Comparison of ENCODE assay signal across 8 cellular contexts in the genomic region with DNA sequence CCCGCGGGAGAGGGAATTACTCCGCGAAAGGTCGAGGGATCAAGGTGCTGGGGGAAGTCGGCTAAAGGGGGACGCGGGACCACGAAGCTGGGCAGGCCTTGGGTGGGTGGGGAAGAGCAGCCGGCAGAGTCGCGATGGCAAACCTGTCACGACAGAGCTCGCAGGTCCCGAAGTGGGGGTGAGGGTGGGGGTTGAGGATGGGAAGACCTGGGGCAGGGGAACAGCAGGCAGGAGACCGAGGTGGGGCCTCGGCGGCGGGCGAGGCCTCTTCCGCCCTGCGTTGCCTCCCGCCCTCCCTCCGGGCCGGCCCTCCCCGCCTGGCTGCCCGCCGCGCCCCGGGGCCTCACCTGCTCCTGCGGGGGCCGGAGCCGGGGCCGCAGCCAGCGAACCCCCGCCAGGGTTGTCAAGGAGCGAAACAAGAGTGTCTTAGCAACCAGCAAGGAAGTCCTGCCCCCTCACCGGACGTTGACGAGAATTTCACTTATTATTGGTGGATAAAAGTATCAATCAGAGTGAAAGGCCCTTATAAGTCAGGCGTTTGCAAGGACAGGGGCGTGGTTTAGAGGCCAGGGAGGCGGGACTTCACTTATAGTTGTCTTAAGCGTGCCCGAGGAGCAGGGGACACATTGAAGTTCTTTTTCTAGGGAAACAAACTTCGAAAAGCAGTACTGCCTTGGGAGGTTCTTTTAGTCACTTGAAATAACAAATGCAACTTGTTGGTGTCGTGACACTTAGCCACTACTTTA. TPM values are rescaled to one million over a fixed set of nuclear protein-coding genes. Genes with fewer than 3 reads are reported as not detected.
DNase-seq lines count a peak whose midpoint lies in the region; ATAC-seq and TF ChIP-seq lines count a peak whose summit lies in the region.

DNAL4 (minus strand) TSS at position 423 of the 746 bp plus-strand sequence. CDS start 11,412 bp downstream, outside the sequence.

- peak within 1 kb of the TSS; percentile 85 for H4K8ac ChIP-seq in mesenchymal stem cell (ENCODE audit: low read length)

- DNase-seq in Caco-2 (peak; percentile 94 to 95), NT2/D1 (ENCODE audit: low read depth, low spot score) (peak; percentile 93), endodermal cell (peak; percentile 96), mesenchymal stem cell (peak; percentile 98)
- peak; percentile 81 for DNase-seq in activated CD8-positive, alpha-beta memory T cell treated with anti-CD3 and anti-CD28 coated beads, Interleukin-2, amount 50 U/mL, for 24 hours (ENCODE audit: extremely low read depth)
- DNase-seq in stimulated activated CD8-positive, alpha-beta memory T cell treated with anti-CD3 and anti-CD28 coated beads, Interleukin-12 subunit alpha, Interleukin-12 subunit beta, amount 100 ng/mL, for 24 hours (ENCODE audit: extremely low read depth), result peak; percentile 67

- no peak within 1 kb of the TSS for H2BK5ac ChIP-seq in mesenchymal stem cell (ENCODE audit: low read depth, low read length, poor library complexity, severe bottlenecking)

- H3K14ac ChIP-seq in mesenchymal stem cell (ENCODE audit: low read length in 2 of 2), result no peak within 1 kb of the TSS

- CTCF ChIA-PET in Caco-2 (lab: Charles Lee), result no interaction called here

- peak within 1 kb of the TSS; percentile 75 for H3K18ac ChIP-seq in mesenchymal stem cell (ENCODE audit: low read depth in 1 of 2, low read length in 2 of 2)

- no peak within 1 kb of the TSS for H2BK120ac ChIP-seq in mesenchymal stem cell (ENCODE audit: low read depth, low read length)

- H3K9me3 Mint-ChIP-seq in Caco-2 (ENCODE audit: unreplicated experiment) (no peaks in the 10 kb centered on the region), endodermal cell (no peaks in the 10 kb centered on the region)

- H3K4me3 ChIP-seq in Caco-2 (ENCODE audit: low read depth, low read length), result peak within 1 kb of the TSS; percentile 90
- H3K4me3 ChIP-seq in HUES48 (ENCODE audit: low read depth, low read length), result peak within 1 kb of the TSS; percentile 70
- H3K4me3 ChIP-seq in NT2/D1 (ENCODE audit: insufficient read length, low read depth), result peak within 1 kb of the TSS; percentile 68
- H3K4me3 ChIP-seq in endodermal cell (ENCODE audit: low read length), result peak within 1 kb of the TSS; percentile 85
- H3K4me3 ChIP-seq in mesenchymal stem cell (ENCODE audit: insufficient read depth in 1 of 2, low read depth in 1 of 2, low read length in 2 of 2), result peak within 1 kb of the TSS; percentile 90 to 98

- peak; percentile 95 for ATAC-seq in GM21423 (IDR thresholded peaks at IDR 0.05; ENCODE audit: unreplicated experiment)

- no peak within 1 kb of the TSS for H2BK12ac ChIP-seq in mesenchymal stem cell (ENCODE audit: low read length in 2 of 2)

- intact Hi-C loops in Caco-2 (cut with micrococcal nuclease; ENCODE audit: unreplicated experiment), result loop anchor here (1.0 kb wide), 1 partner anchor 49 kb away; no protein-coding TSS in a partner anchor

- no TSS peak for BruUV-seq in Caco-2 (replicated peaks; lab: Mats Ljungman, UMichigan)

- peaks cover 9% of the 10 kb centered on the region for H3K79me1 ChIP-seq in mesenchymal stem cell (replicated peaks; ENCODE audit: low read length, poor library complexity, severe bottlenecking)

- WGBS in endodermal cell (ENCODE audit: insufficient coverage in 1 of 2, insufficient read length in 1 of 2), 2 experiments, result 1% methylated on average over 16 to 47 of the region's 47 CpGs
- WGBS in mesenchymal stem cell, result under 1% methylated on average over 44 of the region's 47 CpGs

- POLR2A ChIA-PET in Caco-2 (lab: Charles Lee), result no interaction called here

- H3K27me3 ChIP-seq in Caco-2 (replicated peaks; ENCODE audit: control insufficient read depth, insufficient read depth, low read length), result no peaks in the 10 kb centered on the region
- H3K27me3 ChIP-seq in HUES48 (ENCODE audit: control insufficient read depth, insufficient read depth, low read length), result no peaks in the 10 kb centered on the region
- no peaks in the 10 kb centered on the region for H3K27me3 ChIP-seq in NT2/D1 (ENCODE audit: insufficient read depth, insufficient read length)
- no peaks in the 10 kb centered on the region for H3K27me3 ChIP-seq in endodermal cell (ENCODE audit: control insufficient read depth, insufficient read depth, low read length, poor library complexity, severe bottlenecking)
- peaks cover 3 to 31% of the 10 kb centered on the region in 2 experiments for H3K27me3 ChIP-seq in mesenchymal stem cell (ENCODE audit: control insufficient read depth in 1 of 2, insufficient read depth in 1 of 2, low read length in 2 of 2)

- peak within 1 kb of the TSS; percentile 64 for H2AK5ac ChIP-seq in mesenchymal stem cell (ENCODE audit: low read length, severe bottlenecking)

- H3K4ac ChIP-seq in mesenchymal stem cell (ENCODE audit: low read depth in 1 of 2, low read length in 2 of 2), result peak within 1 kb of the TSS; percentile 3 to 31

- no peak within 1 kb of the TSS for H2BK15ac ChIP-seq in mesenchymal stem cell (ENCODE audit: low read depth, poor library complexity, severe bottlenecking)

- H3K4me3 Mint-ChIP-seq in Caco-2 (ENCODE audit: unreplicated experiment) (peak within 1 kb of the TSS; percentile 85), endodermal cell (peak within 1 kb of the TSS; percentile 75)

- H3K9me3 ChIP-seq in Caco-2 (no peaks in the 10 kb centered on the region), HUES48 (ENCODE audit: control insufficient read depth, insufficient read depth, low read length) (no peaks in the 10 kb centered on the region), NT2/D1 (ENCODE audit: insufficient read depth, low read length) (peaks cover 3% of the 10 kb centered on the region; the same call in 1 of the 2 replicates), endodermal cell (ENCODE audit: control insufficient read depth, low read length) (no peaks in the 10 kb centered on the region), mesenchymal stem cell (ENCODE audit: control insufficient read depth, low read length) (no peaks in the 10 kb centered on the region)

- H3K27me3 Mint-ChIP-seq in Caco-2 (ENCODE audit: insufficient read depth, unreplicated experiment) (peaks cover 21% of the 10 kb centered on the region), endodermal cell (ENCODE audit: insufficient read depth) (peaks cover 39% of the 10 kb centered on the region)

- H3K36me3 ChIP-seq in Caco-2 (ENCODE audit: control insufficient read depth, insufficient read depth, low read length) (no peaks in the 10 kb centered on the region), HUES48 (ENCODE audit: control insufficient read depth, insufficient read depth, low read length) (no peaks in the 10 kb centered on the region), NT2/D1 (ENCODE audit: insufficient read depth, insufficient read length, low read length) (peaks cover 12% of the 10 kb centered on the region), endodermal cell (ENCODE audit: control insufficient read depth, insufficient read depth, low read length) (peaks cover 15% of the 10 kb centered on the region), mesenchymal stem cell (ENCODE audit: control insufficient read depth in 1 of 2, insufficient read depth in 2 of 2, low read depth in 1 of 2, low read length in 2 of 2) (peaks cover 7 to 14% of the 10 kb centered on the region in 2 experiments)

- H3K27ac Mint-ChIP-seq in Caco-2 (ENCODE audit: unreplicated experiment), result peak within 1 kb of the TSS; percentile 71
- H3K27ac Mint-ChIP-seq in endodermal cell, result peak within 1 kb of the TSS; percentile 76

- peak within 1 kb of the TSS; percentile 82 for H3K4me2 ChIP-seq in mesenchymal stem cell (ENCODE audit: low read length, poor library complexity, severe bottlenecking)

- H3K4me1 Mint-ChIP-seq in Caco-2 (ENCODE audit: low read depth, unreplicated experiment), result no peaks in the 10 kb centered on the region
- H3K4me1 Mint-ChIP-seq in endodermal cell, result peaks cover 4% of the 10 kb centered on the region

- peak within 1 kb of the TSS in 1 of 2 experiments; percentile 11 for H3K23ac ChIP-seq in mesenchymal stem cell (ENCODE audit: low read length in 2 of 2)

- peaks cover 8% of the 10 kb centered on the region for H3K4me1 ChIP-seq in Caco-2
- H3K4me1 ChIP-seq in HUES48 (ENCODE audit: control insufficient read depth, insufficient read depth, low read length), result peaks cover 10% of the 10 kb centered on the region
- H3K4me1 ChIP-seq in NT2/D1 (ENCODE audit: insufficient read depth, insufficient read length), result no peaks in the 10 kb centered on the region
- no peaks in the 10 kb centered on the region for H3K4me1 ChIP-seq in endodermal cell (ENCODE audit: control insufficient read depth, insufficient read depth, low read length)
- no peaks in the 10 kb centered on the region for H3K4me1 ChIP-seq in mesenchymal stem cell (ENCODE audit: control insufficient read depth, insufficient read depth, low read depth, low read length)

- H3K9ac ChIP-seq in HUES48 (ENCODE audit: low read depth, low read length), result no peak within 1 kb of the TSS
- peak within 1 kb of the TSS; percentile 74 for H3K9ac ChIP-seq in NT2/D1 (ENCODE audit: insufficient read length, low read depth)
- H3K9ac ChIP-seq in endodermal cell (ENCODE audit: extremely low read depth, low read length, poor library complexity, severe bottlenecking), result peak within 1 kb of the TSS; percentile 85
- peak within 1 kb of the TSS; percentile 97 for H3K9ac ChIP-seq in mesenchymal stem cell (ENCODE audit: low read length)

- H3K36me3 Mint-ChIP-seq in Caco-2 (ENCODE audit: insufficient read depth, unreplicated experiment), result no peaks in the 10 kb centered on the region
- no peaks in the 10 kb centered on the region for H3K36me3 Mint-ChIP-seq in endodermal cell (ENCODE audit: low read depth)

- peak within 1 kb of the TSS; percentile 47 for H2AFZ ChIP-seq in mesenchymal stem cell (ENCODE audit: low read depth, low read length)

- H4K91ac ChIP-seq in mesenchymal stem cell (ENCODE audit: low read length), result peak within 1 kb of the TSS; percentile 69

- H3K27ac ChIP-seq in HUES48 (ENCODE audit: low read depth, low read length) (no peak within 1 kb of the TSS), endodermal cell (ENCODE audit: low read depth, low read length) (peak within 1 kb of the TSS; percentile 59), mesenchymal stem cell (ENCODE audit: low read length, poor library complexity, severe bottlenecking) (no peak within 1 kb of the TSS)

- TF ChIP-seq CTCF in Caco-2 (IDR thresholded peaks at IDR 0.05; ENCODE audit: insufficient read depth in 1 of 2, low read depth in 1 of 2, low read length in 1 of 2, severe bottlenecking in 1 of 2, unreplicated experiment in 1 of 2) (no peak), endodermal cell (conservative IDR thresholded peaks at IDR 0.05) (no peak)

RNA-seq across cellular contexts. Expression of gene DNAL4, which starts in this region (rescaled TPM):
- total RNA-seq in Caco-2 (2022), result 8.1 and 9.2 TPM in 2 replicates
- 10 to 100 TPM; 24.8 to 29.8 TPM for total RNA-seq in endodermal cell
- polyA plus RNA-seq in endodermal cell (2013, experiment 1 of 2), result 28.5 TPM
- 25.9 TPM for polyA plus RNA-seq in endodermal cell (2013, experiment 2 of 2)
- 11.2 TPM for polyA plus RNA-seq in mesenchymal stem cell (2013, experiment 1 of 2)
- 11.2 TPM for polyA plus RNA-seq in mesenchymal stem cell (2013, experiment 2 of 2)
